28 cellular contexts compared by ENCODE assay signal in the genomic region with DNA sequence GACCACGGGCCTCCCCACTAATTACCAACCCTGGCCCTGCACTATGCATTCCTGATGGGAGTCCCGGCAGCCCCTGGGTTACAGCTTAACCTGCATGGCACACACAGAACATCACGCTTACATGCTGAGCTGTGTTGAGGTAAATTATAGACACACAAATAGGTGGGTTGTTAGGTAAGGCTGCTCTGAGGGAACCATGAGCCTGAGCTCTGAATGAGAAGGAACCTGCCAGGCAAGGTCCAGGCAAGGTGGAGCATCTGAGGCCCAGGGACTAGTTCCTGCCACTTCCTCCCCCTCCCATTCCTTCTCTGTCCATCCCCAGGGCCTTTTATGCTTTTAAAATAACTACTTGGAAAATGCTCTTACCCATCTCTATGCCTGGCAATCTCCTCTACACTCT.
"Had no signal": no experiment of that assay in that cellular context is flagged by ENCODE, and none has a peak within 500 bp of the region (broad histone marks: within the 10 kb centered on the region; RNA-seq: fewer than 3 reads in every experiment).

No MANE protein-coding gene starts in this region.

- H3K36me3 Mint-ChIP-seq: activated CD4-positive, alpha-beta memory T cell treated with anti-CD3 and anti-CD28 coated beads for 36 hours; activated naive CD8-positive, alpha-beta T cell; immature natural killer cell; naive thymus-derived CD8-positive, alpha-beta T cell; neural progenitor cell had no signal

- H3K4me3 ChIP-seq: gastrocnemius medialis, left lung, lower lobe of right lung, neural progenitor cell, right lobe of liver, upper lobe of left lung had no signal

- H3K36me3 ChIP-seq: gastrocnemius medialis, left lung, lower lobe of right lung, neural progenitor cell, right lobe of liver, upper lobe of left lung had no signal

- DNase-seq: activated CD4-positive, alpha-beta memory T cell treated with anti-CD3 and anti-CD28 coated beads for 36 hours; activated CD4-positive, alpha-beta T cell treated with anti-CD3 and anti-CD28 coated beads, Interleukin-2, amount 10 ng/mL, durations not matched to agents 24 days and 14 days; activated CD4-positive, CD25-positive, alpha-beta regulatory T cell treated with anti-CD3 and anti-CD28 coated beads, Interleukin-2, amount 50 U/mL, for 72 hours; activated effector memory CD4-positive, alpha-beta T cell treated with Interleukin-2 at 50 U/mL for 16 hours; activated naive CD4-positive, alpha-beta T cell treated with Interleukin-2 at 50 U/mL for 16 hours; activated T-cell treated with anti-CD3 and anti-CD28 coated beads for 4 hours; activated T-cell treated with anti-CD3 and anti-CD28 coated beads, Interleukin-2, amount 50 U/mL, for 72 hours; effector memory CD4-positive, alpha-beta T cell; erythroblast; gastrocnemius medialis; glutamatergic neuron; hippocampal formation; immature natural killer cell; left lung; lower lobe of right lung; mesenchymal stem cell; naive thymus-derived CD8-positive, alpha-beta T cell; occipital lobe; posterior cingulate gyrus; right lobe of liver; stimulated activated CD4-positive, alpha-beta T cell treated with anti-CD3 and anti-CD28 coated beads, Interleukin-4, amount 100 ng/mL, for 1 hour; substantia nigra; T-helper 17 cell; T1000; upper lobe of left lung had no signal

- ATAC-seq: activated T-cell treated with anti-CD3 and anti-CD28 coated beads, Interleukin-2, amount 50 U/mL, for 72 hours; gastrocnemius medialis; left lung; lower lobe of right lung; naive thymus-derived CD8-positive, alpha-beta T cell; T-helper 17 cell had no signal

- H3K4me3 Mint-ChIP-seq: activated CD4-positive, alpha-beta memory T cell treated with anti-CD3 and anti-CD28 coated beads for 36 hours; activated CD4-positive, alpha-beta T cell treated with anti-CD3 and anti-CD28 coated beads, Interleukin-2, amount 10 ng/mL, durations not matched to agents 24 days and 14 days; activated naive CD8-positive, alpha-beta T cell; activated T-cell treated with anti-CD3 and anti-CD28 coated beads, Interleukin-2, amount 50 U/mL, for 72 hours; immature natural killer cell; naive thymus-derived CD8-positive, alpha-beta T cell; neural progenitor cell; stimulated activated naive CD8-positive, alpha-beta T cell treated with anti-CD3 and anti-CD28 coated beads, Interleukin-15, Interleukin-2, amounts not matched to agents 100 ng/mL and 50 ng/mL, for 24 hours; T-helper 17 cell had no signal

- H3K9me3 Mint-ChIP-seq: activated CD4-positive, alpha-beta memory T cell treated with anti-CD3 and anti-CD28 coated beads for 36 hours; activated CD4-positive, alpha-beta T cell treated with anti-CD3 and anti-CD28 coated beads, Interleukin-2, amount 10 ng/mL, durations not matched to agents 24 days and 14 days; activated T-cell treated with anti-CD3 and anti-CD28 coated beads, Interleukin-2, amount 50 U/mL, for 72 hours; naive thymus-derived CD8-positive, alpha-beta T cell; neural progenitor cell; stimulated activated naive CD8-positive, alpha-beta T cell treated with anti-CD3 and anti-CD28 coated beads, Interleukin-15, Interleukin-2, amounts not matched to agents 100 ng/mL and 50 ng/mL, for 24 hours had no signal

- H3K4me2 ChIP-seq: neural progenitor cell had no signal

- H3K27me3 ChIP-seq: gastrocnemius medialis, neural progenitor cell, right lobe of liver, upper lobe of left lung had no signal

- H3K9me3 ChIP-seq: gastrocnemius medialis, left lung, lower lobe of right lung, right lobe of liver, upper lobe of left lung had no signal

- H3K27ac Mint-ChIP-seq: activated CD4-positive, alpha-beta memory T cell treated with anti-CD3 and anti-CD28 coated beads for 36 hours; activated CD4-positive, alpha-beta T cell treated with anti-CD3 and anti-CD28 coated beads, Interleukin-2, amount 10 ng/mL, durations not matched to agents 24 days and 14 days; activated naive CD8-positive, alpha-beta T cell; activated T-cell treated with anti-CD3 and anti-CD28 coated beads, Interleukin-2, amount 50 U/mL, for 72 hours; immature natural killer cell; naive thymus-derived CD8-positive, alpha-beta T cell; neural progenitor cell; stimulated activated naive CD8-positive, alpha-beta T cell treated with anti-CD3 and anti-CD28 coated beads, Interleukin-15, Interleukin-2, amounts not matched to agents 100 ng/mL and 50 ng/mL, for 24 hours; T-helper 17 cell had no signal

- H3K4me1 Mint-ChIP-seq: activated CD4-positive, alpha-beta T cell treated with anti-CD3 and anti-CD28 coated beads, Interleukin-2, amount 10 ng/mL, durations not matched to agents 24 days and 14 days; immature natural killer cell; naive thymus-derived CD8-positive, alpha-beta T cell; neural progenitor cell; T-helper 17 cell had no signal

- H3K27ac ChIP-seq: gastrocnemius medialis, left lung, lower lobe of right lung, neural progenitor cell, right lobe of liver, upper lobe of left lung had no signal

- H3K4me1 ChIP-seq: gastrocnemius medialis, left lung, lower lobe of right lung, neural progenitor cell, upper lobe of left lung had no signal

- H2AFZ ChIP-seq: neural progenitor cell had no signal
